In genomic region chr10:53006663-53007610, GRCh38 we compare ENCODE assay signal across 16 cellular contexts.
A peak's percentile ranks its signal among the peaks of the same experiment; 100 is the strongest.
DNase-seq lines count a peak whose midpoint lies in the region; ATAC-seq, FAIRE-seq and TF ChIP-seq lines count a peak whose summit lies in the region.
"Had no signal": no experiment of that assay in that cellular context is flagged by ENCODE, and none has a peak within 500 bp of the region (broad histone marks: within the 10 kb centered on the region; RNA-seq: fewer than 3 reads in every experiment).

No MANE protein-coding gene starts in this region.

- in situ Hi-C loops in IMR-90 (cut with MboI; ENCODE audit: low sequenced_read_pairs): no loop called here

- H3K4me2 ChIP-seq in IMR-90 (ENCODE audit: low read depth, low read length): no peak overlapping the region
- H3K4me2 ChIP-seq: BLaER1, PC-9 had no signal

- TF ChIP-seq POLR2A in IMR-90 (IDR thresholded peaks at IDR 0.05; ENCODE audit: low read depth, low read length): no peak

- no peak overlapping the region for H2AK5ac ChIP-seq in IMR-90 (ENCODE audit: low read depth, low read length)

- no peaks in the 10 kb centered on the region for H3K79me1 ChIP-seq in IMR-90 (ENCODE audit: low read depth in 1 of 2, low read length in 2 of 2)

- H3K23ac ChIP-seq in IMR-90 (ENCODE audit: low read depth, low read length): no peak overlapping the region

- H3K9me1 ChIP-seq in IMR-90 (ENCODE audit: insufficient read depth, low read length): no peaks in the 10 kb centered on the region

- no peak overlapping the region for H2BK5ac ChIP-seq in IMR-90 (ENCODE audit: low read depth, low read length, poor library complexity, severe bottlenecking)

- no peak overlapping the region for H3K18ac ChIP-seq in IMR-90 (ENCODE audit: low read depth, low read length)

- no TSS peak for BruUV-seq in IMR-90 (replicated peaks; lab: Mats Ljungman, UMichigan)

- H3K9ac ChIP-seq in IMR-90 (ENCODE audit: low read depth, low read length): no peak overlapping the region
- H3K9ac ChIP-seq in SK-N-MC (ENCODE audit: insufficient read length): no peak overlapping the region
- H3K9ac ChIP-seq: BLaER1, GM23248 had no signal

- no peak overlapping the region for H4K8ac ChIP-seq in IMR-90 (ENCODE audit: low read depth in 2 of 2, low read length in 2 of 2)

- H3K9me3 ChIP-seq in IMR-90 (ENCODE audit: control insufficient read depth, insufficient read depth, low read length) (no peaks in the 10 kb centered on the region), SK-N-MC (ENCODE audit: low read depth, low read length) (no peaks in the 10 kb centered on the region), mucosa of descending colon (no peaks in the 10 kb centered on the region), small intestine (ENCODE audit: control insufficient read depth, low read depth) (no peaks in the 10 kb centered on the region)
- H3K9me3 ChIP-seq: BLaER1 had no signal

- no peak overlapping the region for H4K91ac ChIP-seq in IMR-90 (ENCODE audit: insufficient read depth, low read depth, low read length)

- DNase-seq in IMR-90: no peak
- no peak for DNase-seq in SK-N-MC (ENCODE audit: low read depth, low spot score)
- peak in 1 of 3 donors; percentile 32 for DNase-seq in mucosa of descending colon
- peak; percentile 55 for DNase-seq in small intestine
- DNase-seq in T-helper 2 cell: no peak
- DNase-seq in NCI-H1417 treated with DMSO at 0.1 percent for 48 hours (lab: John Stamatoyannopoulos, UW): no peak
- no peak for DNase-seq in stimulated activated naive CD4-positive, alpha-beta T cell (lab: John Stamatoyannopoulos, UW)
- DNase-seq: DMS79, GM23248, NCI-H1105 treated with DMSO at 0.1 percent for 48 hours, NCI-H2029, NCI-H526, PC-9, T-cell had no signal

- H2BK15ac ChIP-seq in IMR-90 (ENCODE audit: low read depth, low read length): no peak overlapping the region

- H3K36me3 ChIP-seq in IMR-90 (ENCODE audit: control insufficient read depth, insufficient read depth, low read length): no peaks in the 10 kb centered on the region
- H3K36me3 ChIP-seq in SK-N-MC (ENCODE audit: insufficient read depth, low read length): no peaks in the 10 kb centered on the region
- no peaks in the 10 kb centered on the region for H3K36me3 ChIP-seq in mucosa of descending colon (ENCODE audit: low read depth)
- no peaks in the 10 kb centered on the region for H3K36me3 ChIP-seq in small intestine (ENCODE audit: control insufficient read depth in 2 of 2, insufficient read depth in 2 of 2, low read length in 2 of 2)
- H3K36me3 ChIP-seq: BLaER1 had no signal

- dilution Hi-C loops in IMR-90 (cut with HindIII; ENCODE audit: low sequenced_read_pairs, unreplicated experiment): no loop called here

- H4K5ac ChIP-seq in IMR-90 (ENCODE audit: low read depth, low read length): no peak overlapping the region

- peak; percentile 75 for FAIRE-seq in small intestine (lab: Jason Lieb, UNC)
- FAIRE-seq: GM12878 had no signal

- H2BK20ac ChIP-seq in IMR-90 (ENCODE audit: low read depth, low read length): no peak overlapping the region

- CTCF ChIA-PET in IMR-90 (lab: Yijun Ruan, JAX): interaction anchor here (0.5 to 1.0 kb wide), 3 partner anchors 9 to 1355 kb away, joined by 3 read pairs; no protein-coding TSS in a partner anchor

- no peak for TF ChIP-seq RAD21 in IMR-90 (IDR thresholded peaks at IDR 0.05; ENCODE audit: low read length)

- no CpG with 5 or more reads among the region's 1 CpG for whole genome bisulfite sequencing in IMR-90 (ENCODE audit: extremely low coverage in 2 of 2, insufficient read length in 1 of 2), 2 experiments
- 26 to 47% (median 45%) methylated on average over 1 of the region's 1 CpG for WGBS in small intestine, 3 donors

- H3K4me1 ChIP-seq in IMR-90 (ENCODE audit: control insufficient read depth, insufficient read depth, low read length) (no peaks in the 10 kb centered on the region), mucosa of descending colon (ENCODE audit: low read depth) (peaks cover 7% of the 10 kb centered on the region), small intestine (ENCODE audit: control insufficient read depth in 2 of 2, insufficient read depth in 1 of 2, low read depth in 1 of 2, low read length in 1 of 2) (no peaks in the 10 kb centered on the region)
- H3K4me1 ChIP-seq: BLaER1 had no signal

- H3K27me3 ChIP-seq in IMR-90 (ENCODE audit: control insufficient read depth, insufficient read depth, low read length) (no peaks in the 10 kb centered on the region), small intestine (ENCODE audit: control insufficient read depth in 2 of 2, insufficient read depth in 2 of 2, low read length in 2 of 2) (no peaks in the 10 kb centered on the region)
- H3K27me3 ChIP-seq: BLaER1 had no signal

- no peak overlapping the region for H2AFZ ChIP-seq in IMR-90 (replicated peaks; ENCODE audit: low read length, poor library complexity)
- H2AFZ ChIP-seq: GM23248, PC-9 had no signal

- ATAC-seq in IMR-90 (ENCODE audit: low read depth) (no peak), mucosa of descending colon (peak; percentile 84)
- ATAC-seq: T-cell had no signal

- no peak overlapping the region for H3K4ac ChIP-seq in IMR-90 (ENCODE audit: low read depth, low read length)

- H3K27ac ChIP-seq in IMR-90 (ENCODE audit: insufficient read depth, low read length): no peak overlapping the region
- peak overlapping the region; percentile 75 for H3K27ac ChIP-seq in SK-N-MC
- no peak overlapping the region for H3K27ac ChIP-seq in small intestine (ENCODE audit: low read depth in 1 of 2, low read length in 1 of 2)
- H3K27ac ChIP-seq: BLaER1, GM23248, PC-9 had no signal

- TF ChIP-seq CTCF in IMR-90 (conservative IDR thresholded peaks at IDR 0.05; ENCODE audit: low read depth, low read length): no peak
- TF ChIP-seq CTCF in mucosa of descending colon (IDR thresholded peaks at IDR 0.05): no peak

- no peak overlapping the region for H2AK9ac ChIP-seq in IMR-90 (replicated peaks; ENCODE audit: low read depth, low read length, poor library complexity)

- no peak overlapping the region for H3K4me3 ChIP-seq in IMR-90 (ENCODE audit: insufficient read depth, low read depth, low read length)
- H3K4me3 ChIP-seq in SK-N-MC: no peak overlapping the region
- no peak overlapping the region for H3K4me3 ChIP-seq in mucosa of descending colon
- no peak overlapping the region for H3K4me3 ChIP-seq in small intestine (ENCODE audit: low read depth in 1 of 2, low read length in 2 of 2)
- H3K4me3 ChIP-seq: BLaER1, GM12878, GM23248, PC-9 had no signal

- intact Hi-C loops in IMR-90 (cut with micrococcal nuclease) (no loop called here), mucosa of descending colon (cut with DNase I, micrococcal nuclease) (no loop called here)

- no peak overlapping the region for H3K14ac ChIP-seq in IMR-90 (replicated peaks; ENCODE audit: low read depth, low read length)

- H3K56ac ChIP-seq in IMR-90 (ENCODE audit: extremely low read depth, insufficient read depth, low read length): no peak overlapping the region

- POLR2A ChIA-PET in IMR-90 (lab: Charles Lee; ENCODE audit: unreplicated experiment): no interaction called here

- no peak overlapping the region for H2BK120ac ChIP-seq in IMR-90 (ENCODE audit: low read depth, low read length)

- H4K20me1 ChIP-seq in IMR-90 (ENCODE audit: insufficient read depth, low read length): no peaks in the 10 kb centered on the region
- H4K20me1 ChIP-seq: BLaER1 had no signal

TF ChIP-seq in IMR-90, 13 proteins besides CTCF, POLR2A, EP300 and RAD21:
- no peak for TF ChIP-seq RCOR1 (IDR thresholded peaks at IDR 0.05; ENCODE audit: insufficient replicate concordance, low read length)
- peak; percentile 80 for TF ChIP-seq MAFK (IDR thresholded peaks at IDR 0.05; ENCODE audit: low read depth, low read length)
TF ChIP-seq in IMR-90: peak in this region for 1.
